15 cellular contexts compared by ENCODE assay signal in genomic region chr10:103636996-103637395, GRCh38.
DNase-seq lines count a peak whose midpoint lies in the region; ATAC-seq and TF ChIP-seq lines count a peak whose summit lies in the region.
"Had no signal": no experiment of that assay in that cellular context is flagged by ENCODE, and none has a peak within 500 bp of the region (broad histone marks: within the 10 kb centered on the region; RNA-seq: fewer than 3 reads in every experiment).

No MANE protein-coding gene starts in this region.

- H3K4me1 ChIP-seq in endodermal cell (ENCODE audit: control insufficient read depth, insufficient read depth, low read length): no peaks in the 10 kb centered on the region
- H3K4me1 ChIP-seq: Caco-2 had no signal

- no peak for ATAC-seq in activated CD8-positive, alpha-beta T cell treated with anti-CD3 and anti-CD28 coated beads for 36 hours
- ATAC-seq: stimulated activated naive CD8-positive, alpha-beta T cell treated with anti-CD3 and anti-CD28 coated beads, Interleukin-15, Interleukin-2, amounts not matched to agents 100 U/mL and 50 U/mL, for 24 hours had no signal

- WGBS in endodermal cell (ENCODE audit: insufficient coverage in 1 of 2, insufficient read length in 1 of 2), 2 experiments: 93 to 95% methylated on average over 10 of the region's 10 CpGs

- H3K36me3 ChIP-seq in endodermal cell (ENCODE audit: control insufficient read depth, insufficient read depth, low read length): no peaks in the 10 kb centered on the region

- H3K27me3 Mint-ChIP-seq in endodermal cell (ENCODE audit: insufficient read depth): no peaks in the 10 kb centered on the region
- H3K27me3 Mint-ChIP-seq in neural crest cell (ENCODE audit: low read depth): no peaks in the 10 kb centered on the region
- no peaks in the 10 kb centered on the region for H3K27me3 Mint-ChIP-seq in type B pancreatic cell
- H3K27me3 Mint-ChIP-seq in activated CD8-positive, alpha-beta T cell treated with anti-CD3 and anti-CD28 coated beads for 36 hours: no peaks in the 10 kb centered on the region
- H3K27me3 Mint-ChIP-seq: activated naive CD8-positive, alpha-beta T cell had no signal

- no peak for TF ChIP-seq CTCF in RWPE1 (conservative IDR thresholded peaks at IDR 0.05; ENCODE audit: low read depth)
- TF ChIP-seq CTCF in endodermal cell (conservative IDR thresholded peaks at IDR 0.05): no peak
- no peak for TF ChIP-seq CTCF in neural crest cell (conservative IDR thresholded peaks at IDR 0.05)
- TF ChIP-seq CTCF in type B pancreatic cell (conservative IDR thresholded peaks at IDR 0.05): no peak
- TF ChIP-seq CTCF in activated CD8-positive, alpha-beta T cell treated with anti-CD3 and anti-CD28 coated beads for 36 hours (IDR thresholded peaks at IDR 0.05): no peak

- no peak overlapping the region for H3K4me3 ChIP-seq in endodermal cell (ENCODE audit: low read length)
- H3K4me3 ChIP-seq: lower lobe of right lung had no signal

- H3K27ac ChIP-seq in RWPE1 (peak overlapping the region; percentile 48), endodermal cell (ENCODE audit: low read depth, low read length) (peak overlapping the region; percentile 38)

- no peak overlapping the region for H3K4me3 Mint-ChIP-seq in endodermal cell
- peak overlapping the region; percentile 33 for H3K4me3 Mint-ChIP-seq in neural crest cell
- no peak overlapping the region for H3K4me3 Mint-ChIP-seq in type B pancreatic cell
- no peak overlapping the region for H3K4me3 Mint-ChIP-seq in activated CD8-positive, alpha-beta T cell treated with anti-CD3 and anti-CD28 coated beads for 36 hours
- H3K4me3 Mint-ChIP-seq: activated naive CD8-positive, alpha-beta T cell had no signal

- DNase-seq in RWPE1 (ENCODE audit: low spot score) (no peak), endodermal cell (no peak), neural crest cell (ENCODE audit: low read depth, low spot score) (no peak), type B pancreatic cell (ENCODE audit: extremely low spot score, unreplicated experiment) (no peak), OCI-M1 (lab: John Stamatoyannopoulos, UW) (no peak), iPS-NIHi11 (ENCODE audit: low spot score) (no peak)
- no peak for DNase-seq in activated CD8-positive, alpha-beta T cell treated with anti-CD3 and anti-CD28 coated beads for 36 hours
- DNase-seq: Caco-2; KG1; lower lobe of right lung; NCI-H187; NCI-H748 treated with DMSO at 0.1 percent for 48 hours; stimulated activated CD4-positive, alpha-beta T cell treated with anti-CD3 and anti-CD28 coated beads, Interleukin-4, amount 100 ng/mL, for 24 hours; stimulated activated naive CD8-positive, alpha-beta T cell treated with anti-CD3 and anti-CD28 coated beads, Interleukin-15, Interleukin-2, amounts not matched to agents 100 U/mL and 50 U/mL, for 24 hours had no signal

- H3K9me3 ChIP-seq in endodermal cell (ENCODE audit: control insufficient read depth, low read length): no peaks in the 10 kb centered on the region
- H3K9me3 ChIP-seq: Caco-2, lower lobe of right lung had no signal

- H3K36me3 Mint-ChIP-seq in endodermal cell (ENCODE audit: low read depth) (peaks cover 7% of the 10 kb centered on the region), neural crest cell (ENCODE audit: low read depth) (no peaks in the 10 kb centered on the region), type B pancreatic cell (peaks cover 3% of the 10 kb centered on the region)
- no peaks in the 10 kb centered on the region for H3K36me3 Mint-ChIP-seq in activated CD8-positive, alpha-beta T cell treated with anti-CD3 and anti-CD28 coated beads for 36 hours (ENCODE audit: low read depth)
- H3K36me3 Mint-ChIP-seq: activated naive CD8-positive, alpha-beta T cell had no signal

- POLR2A ChIA-PET in RWPE1 (lab: Yijun Ruan, JAX; ENCODE audit: low non-redundant PET): no interaction called here
- POLR2A ChIA-PET in activated CD8-positive, alpha-beta T cell treated with anti-CD3 and anti-CD28 coated beads for 36 hours (lab: Charles Lee): interaction anchor here (1.2 to 1.5 kb wide), 2 partner anchors 12 to 38 kb away, joined by 3 to 5 read pairs; no protein-coding TSS in a partner anchor

- no peak overlapping the region for H3K9ac ChIP-seq in endodermal cell (ENCODE audit: extremely low read depth, low read length, poor library complexity, severe bottlenecking)

- H3K4me1 Mint-ChIP-seq in endodermal cell (peaks cover 19% of the 10 kb centered on the region), neural crest cell (peaks cover 54% of the 10 kb centered on the region), type B pancreatic cell (ENCODE audit: unreplicated experiment) (peaks cover 19% of the 10 kb centered on the region)
- no peaks in the 10 kb centered on the region for H3K4me1 Mint-ChIP-seq in activated CD8-positive, alpha-beta T cell treated with anti-CD3 and anti-CD28 coated beads for 36 hours (ENCODE audit: low read depth)

- intact Hi-C loops in activated CD8-positive, alpha-beta T cell treated with anti-CD3 and anti-CD28 coated beads for 36 hours (cut with micrococcal nuclease): no loop called here

- H3K27me3 ChIP-seq in endodermal cell (ENCODE audit: control insufficient read depth, insufficient read depth, low read length, poor library complexity, severe bottlenecking): no peaks in the 10 kb centered on the region

- no peaks in the 10 kb centered on the region for H3K9me3 Mint-ChIP-seq in endodermal cell
- no peaks in the 10 kb centered on the region for H3K9me3 Mint-ChIP-seq in neural crest cell
- H3K9me3 Mint-ChIP-seq in type B pancreatic cell: no peaks in the 10 kb centered on the region
- no peaks in the 10 kb centered on the region for H3K9me3 Mint-ChIP-seq in activated CD8-positive, alpha-beta T cell treated with anti-CD3 and anti-CD28 coated beads for 36 hours

- H3K27ac Mint-ChIP-seq in endodermal cell (peak overlapping the region; percentile 82), neural crest cell (ENCODE audit: unreplicated experiment) (peak overlapping the region; percentile 97), type B pancreatic cell (peak overlapping the region; percentile 70)
- no peak overlapping the region for H3K27ac Mint-ChIP-seq in activated CD8-positive, alpha-beta T cell treated with anti-CD3 and anti-CD28 coated beads for 36 hours
- H3K27ac Mint-ChIP-seq: activated naive CD8-positive, alpha-beta T cell had no signal

- CTCF ChIA-PET in RWPE1 (lab: Yijun Ruan, JAX): interaction anchor here (0.6 to 0.9 kb wide), 2 partner anchors 48 to 144 kb away, joined by 3 to 4 read pairs; no protein-coding TSS in a partner anchor
- CTCF ChIA-PET in activated CD8-positive, alpha-beta T cell treated with anti-CD3 and anti-CD28 coated beads for 36 hours (lab: Charles Lee): interaction anchor here (1.0 to 2.6 kb wide), 3 partner anchors 49 to 76 kb away, joined by 3 to 15 read pairs (median 3); no protein-coding TSS in a partner anchor
